Comparison of ENCODE assay signal across 23 cellular contexts in genomic region chr9:18314321-18314720, GRCh38.
"Had no signal": no experiment of that assay in that cellular context is flagged by ENCODE, and none has a peak within 500 bp of the region (broad histone marks: within the 10 kb centered on the region; RNA-seq: fewer than 3 reads in every experiment).

No MANE protein-coding gene starts in this region.

- H3K4me3 Mint-ChIP-seq: activated B cell treated with CpG ODN at 0.5 μM for 24 hours; activated CD4-positive, alpha-beta memory T cell treated with anti-CD3 and anti-CD28 coated beads, Interleukin-2, amount 10 ng/mL, durations not matched to agents 7 days and 5 days; activated CD4-positive, alpha-beta T cell treated with anti-CD3 and anti-CD28 coated beads, Interleukin-2, amount 10 ng/mL, durations not matched to agents 7 days and 5 days; activated naive CD8-positive, alpha-beta T cell treated with anti-CD3 and anti-CD28 coated beads, Interleukin-2, amount 10 ng/mL, durations not matched to agents 7 days and 5 days; activated T-cell treated with anti-CD3 and anti-CD28 coated beads, Interleukin-2, amount 50 U/mL, for 72 hours; brain had no signal

- H3K27ac ChIP-seq: adrenal gland had no signal

- H3K4me3 ChIP-seq: adrenal gland had no signal

- H3K27me3 ChIP-seq: adrenal gland had no signal

- H3K4me1 Mint-ChIP-seq: activated B cell treated with CpG ODN at 0.5 μM for 24 hours; activated CD4-positive, alpha-beta memory T cell treated with anti-CD3 and anti-CD28 coated beads, Interleukin-2, amount 10 ng/mL, durations not matched to agents 7 days and 5 days; activated CD4-positive, alpha-beta T cell treated with anti-CD3 and anti-CD28 coated beads, Interleukin-2, amount 10 ng/mL, durations not matched to agents 7 days and 5 days; activated naive CD8-positive, alpha-beta T cell treated with anti-CD3 and anti-CD28 coated beads, Interleukin-2, amount 10 ng/mL, durations not matched to agents 7 days and 5 days; brain had no signal

- H3K9me3 Mint-ChIP-seq: activated T-cell treated with anti-CD3 and anti-CD28 coated beads, Interleukin-2, amount 50 U/mL, for 72 hours had no signal

- H3K36me3 Mint-ChIP-seq: activated naive CD8-positive, alpha-beta T cell treated with anti-CD3 and anti-CD28 coated beads, Interleukin-2, amount 10 ng/mL, durations not matched to agents 7 days and 5 days; brain had no signal

- FAIRE-seq: RCC 7860, TTC549 had no signal

- DNase-seq: activated B cell treated with CpG ODN at 0.5 μM for 24 hours; activated CD4-positive, alpha-beta memory T cell treated with anti-CD3 and anti-CD28 coated beads, Interleukin-2, amount 10 ng/mL, durations not matched to agents 7 days and 5 days; activated CD4-positive, alpha-beta T cell treated with anti-CD3 and anti-CD28 coated beads for 1 hour; activated CD4-positive, alpha-beta T cell treated with anti-CD3 and anti-CD28 coated beads, Interleukin-2, amount 10 ng/mL, durations not matched to agents 7 days and 5 days; activated naive CD4-positive, alpha-beta T cell treated with anti-CD3 and anti-CD28 coated beads, Interleukin-2, amount 50 U/mL, for 16 hours; activated naive CD8-positive, alpha-beta T cell treated with anti-CD3 and anti-CD28 coated beads, Interleukin-2, amount 10 ng/mL, durations not matched to agents 7 days and 5 days; activated T-cell treated with anti-CD3 and anti-CD28 coated beads, Interleukin-2, amount 50 U/mL, for 72 hours; adrenal gland; aorta; Kasumi-1; KBM-7; NCI-H1105 treated with DMSO at 0.1 percent for 48 hours; NCI-H1436 treated with DMSO at 0.1 percent for 48 hours; NCI-H187; NCI-H2081; NCI-H446; NCI-H524; SIG-M5; T-helper 2 cell; T1000 had no signal

- H3K27me3 Mint-ChIP-seq: activated B cell treated with CpG ODN at 0.5 μM for 24 hours; activated CD4-positive, alpha-beta memory T cell treated with anti-CD3 and anti-CD28 coated beads, Interleukin-2, amount 10 ng/mL, durations not matched to agents 7 days and 5 days; activated CD4-positive, alpha-beta T cell treated with anti-CD3 and anti-CD28 coated beads, Interleukin-2, amount 10 ng/mL, durations not matched to agents 7 days and 5 days; activated naive CD8-positive, alpha-beta T cell treated with anti-CD3 and anti-CD28 coated beads, Interleukin-2, amount 10 ng/mL, durations not matched to agents 7 days and 5 days had no signal

- H3K4me1 ChIP-seq: adrenal gland had no signal

- ATAC-seq: activated T-cell treated with anti-CD3 and anti-CD28 coated beads, Interleukin-2, amount 50 U/mL, for 72 hours had no signal

- H3K9me3 ChIP-seq: adrenal gland had no signal

- H3K36me3 ChIP-seq: adrenal gland had no signal

- H3K27ac Mint-ChIP-seq: activated B cell treated with CpG ODN at 0.5 μM for 24 hours; activated CD4-positive, alpha-beta memory T cell treated with anti-CD3 and anti-CD28 coated beads, Interleukin-2, amount 10 ng/mL, durations not matched to agents 7 days and 5 days; activated CD4-positive, alpha-beta T cell treated with anti-CD3 and anti-CD28 coated beads, Interleukin-2, amount 10 ng/mL, durations not matched to agents 7 days and 5 days; activated naive CD8-positive, alpha-beta T cell treated with anti-CD3 and anti-CD28 coated beads, Interleukin-2, amount 10 ng/mL, durations not matched to agents 7 days and 5 days; activated T-cell treated with anti-CD3 and anti-CD28 coated beads, Interleukin-2, amount 50 U/mL, for 72 hours; brain had no signal
